Comparison of ENCODE assay signal across 8 cellular contexts in genomic region chr10:31031666-31032514, GRCh38. TPM values are rescaled to one million over a fixed set of nuclear protein-coding genes. Genes with fewer than 3 reads are reported as not detected.
DNase-seq lines count a peak whose midpoint lies in the region; ATAC-seq and TF ChIP-seq lines count a peak whose summit lies in the region.

Gene ZNF438 (minus strand): TSS chr10:31031865. CDS start chr10:30877034, 154,831 bp downstream.

- POLR2A ChIA-PET in WTC11 (lab: Charles Lee), result interaction anchor here (0.7 to 1.6 kb wide), 7 partner anchors 11 to 436 kb away, joined by 3 to 10 read pairs (median 4); no protein-coding TSS in a partner anchor

- no peaks in the 10 kb centered on the region for H3K36me3 Mint-ChIP-seq in WTC11

- TF ChIP-seq CTCF in AG09309 (IDR thresholded peaks at IDR 0.05; ENCODE audit: control insufficient read depth, insufficient read depth, low read depth, low read length, missing control alignments), result peak; percentile 50
- TF ChIP-seq CTCF in WTC11 (IDR thresholded peaks at IDR 0.05), result no peak
- peak; percentile 34 for TF ChIP-seq CTCF in cardiac fibroblast (IDR thresholded peaks at IDR 0.05; ENCODE audit: low read depth, low read length)

- peaks cover 39% of the 10 kb centered on the region for H3K27me3 Mint-ChIP-seq in WTC11 (ENCODE audit: low read depth)

- peak; percentile 89 for ATAC-seq in GM18907 (IDR thresholded peaks at IDR 0.05; ENCODE audit: unreplicated experiment)
- ATAC-seq in HG03139 (IDR thresholded peaks at IDR 0.05; ENCODE audit: unreplicated experiment), result peak; percentile 80
- peak; percentile 92 for ATAC-seq in WTC11

- CTCF ChIA-PET in WTC11 (lab: Charles Lee), result interaction anchor here (0.7 to 2.1 kb wide), 12 partner anchors 12 to 1235 kb away, joined by 3 to 26 read pairs (median 6); no protein-coding TSS in a partner anchor

- no peaks in the 10 kb centered on the region for H3K9me3 Mint-ChIP-seq in WTC11

- peaks cover 53% of the 10 kb centered on the region for H3K4me1 Mint-ChIP-seq in WTC11

- peak within 1 kb of the TSS; percentile 72 for H3K4me3 Mint-ChIP-seq in WTC11

- peak; percentile 82 for DNase-seq in AG09309 (ENCODE audit: low read depth)
- peak; percentile 92 for DNase-seq in NCI-H2227 (lab: John Stamatoyannopoulos, UW; ENCODE audit: unreplicated experiment)
- DNase-seq in WTC11 (ENCODE audit: low spot score), result peak; percentile 96
- DNase-seq in cardiac fibroblast (ENCODE audit: low read depth in 2 of 2), result peak; percentile 96 to 98
- peak; percentile 96 for DNase-seq in iris pigment epithelial cell (ENCODE audit: low read depth)
- peak; percentile 91 to 95 for DNase-seq in stimulated activated CD4-positive, alpha-beta T cell treated with anti-CD3 and anti-CD28 coated beads, Interleukin-12 subunit alpha, Interleukin-12 subunit beta, amount 100 ng/mL, for 24 hours (ENCODE audit: low read depth in 2 of 2)

- H3K4me3 ChIP-seq in AG09309 (ENCODE audit: control insufficient read depth, low read depth, low read length) (peak within 1 kb of the TSS; percentile 67), cardiac fibroblast (replicated peaks in 1 of 2; ENCODE audit: low read depth in 2 of 2, low read length in 2 of 2) (peak within 1 kb of the TSS; percentile 59 to 67)

- peak within 1 kb of the TSS; percentile 94 for H3K27ac Mint-ChIP-seq in WTC11

TF ChIP-seq in WTC11, 78 proteins besides CTCF, POLR2A, EP300 and RAD21:
- TF ChIP-seq STAT6 (CRISPR knock-in tag; conservative IDR thresholded peaks at IDR 0.05; ENCODE audit: low read depth) (no peak), ZBTB21 (CRISPR knock-in tag; IDR thresholded peaks at IDR 0.05; ENCODE audit: borderline replicate concordance) (peak; percentile 82), ESRRA (CRISPR knock-in tag; IDR thresholded peaks at IDR 0.05; ENCODE audit: borderline replicate concordance) (peak; percentile 41; the same call in 1 of the 2 replicates), ETV6 (CRISPR knock-in tag; IDR thresholded peaks at IDR 0.05) (no peak; the same call in 1 of the 2 replicates), RELA (CRISPR knock-in tag; IDR thresholded peaks at IDR 0.05; ENCODE audit: borderline replicate concordance) (peak; percentile 20; the same call in 1 of the 2 replicates), ZNF423 (CRISPR knock-in tag; IDR thresholded peaks at IDR 0.05) (peak; percentile 65), OVOL2 (CRISPR knock-in tag; IDR thresholded peaks at IDR 0.05; ENCODE audit: borderline replicate concordance) (no peak), FOXP1 (CRISPR knock-in tag; IDR thresholded peaks at IDR 0.05; ENCODE audit: borderline replicate concordance) (0 out of 2 replicates have a peak, but pooled peaks have one; percentile 46), SP1 (CRISPR knock-in tag; conservative IDR thresholded peaks at IDR 0.05) (peak; percentile 69), MAX (CRISPR knock-in tag; IDR thresholded peaks at IDR 0.05) (peak; percentile 82), GABPB1 (CRISPR knock-in tag; IDR thresholded peaks at IDR 0.05) (peak; percentile 21; the same call in 1 of the 2 replicates), KAT7 (CRISPR knock-in tag; IDR thresholded peaks at IDR 0.05; ENCODE audit: borderline replicate concordance) (0 out of 2 replicates have a peak, but pooled peaks have one; percentile 81), EMX1 (CRISPR knock-in tag; IDR thresholded peaks at IDR 0.05) (0 out of 2 replicates have a peak, but pooled peaks have one; percentile 20), USF2 (CRISPR knock-in tag; IDR thresholded peaks at IDR 0.05) (no peak), ARID4B (CRISPR knock-in tag; IDR thresholded peaks at IDR 0.05; ENCODE audit: borderline replicate concordance) (peak; percentile 51; the same call in 1 of the 2 replicates), USF1 (CRISPR knock-in tag; IDR thresholded peaks at IDR 0.05) (no peak), HMGXB4 (CRISPR knock-in tag; IDR thresholded peaks at IDR 0.05) (0 out of 2 replicates have a peak, but pooled peaks have one; percentile 34), CREM (CRISPR knock-in tag; IDR thresholded peaks at IDR 0.05) (peak; percentile 89), HMGA2 (CRISPR knock-in tag; IDR thresholded peaks at IDR 0.05) (no peak), FOXK1 (CRISPR knock-in tag; IDR thresholded peaks at IDR 0.05) (no peak)
TF ChIP-seq in WTC11: peak in this region for 13.

RNA-seq across cellular contexts. Expression of gene ZNF438, which starts in this region (rescaled TPM):
- total RNA-seq in WTC11 (2021), result 1.6 to 1.9 TPM (median 1.6 TPM) in 3 replicates

Comparison
In these comparisons a context has a peak if more than half of its experiments do, and no peak if none do; other contexts are left out.
1. Peak in every context shown above with its lines: DNase-seq, ATAC-seq and H3K4me3 ChIP-seq.